ENCODE assay signal across 25 cellular contexts in genomic region chr12:69396041-69396440, GRCh38. TPM values are rescaled to one million over a fixed set of nuclear protein-coding genes. Genes with fewer than 3 reads are reported as not detected.
"Had no signal": no experiment of that assay in that cellular context is flagged by ENCODE, and none has a peak within 500 bp of the region (broad histone marks: within the 10 kb centered on the region; RNA-seq: fewer than 3 reads in every experiment).

No MANE protein-coding gene starts in this region.

- DNase-seq: activated CD4-positive, alpha-beta T cell treated with anti-CD3 and anti-CD28 coated beads, Interleukin-2, amount 50 U/mL, for 4 hours; activated CD8-positive, alpha-beta memory T cell treated with anti-CD3 and anti-CD28 coated beads, Interleukin-2, amount 50 U/mL, for 48 hours; activated effector memory CD4-positive, alpha-beta T cell treated with Interleukin-2 at 50 U/mL for 16 hours; activated naive CD4-positive, alpha-beta T cell treated with anti-CD3 and anti-CD28 coated beads for 36 hours; activated naive CD8-positive, alpha-beta T cell treated with anti-CD3 and anti-CD28 coated beads, Interleukin-2, amount 10 ng/mL, durations not matched to agents 7 days and 5 days; activated T-cell treated with anti-CD3 and anti-CD28 coated beads, Interleukin-2, amount 50 U/mL, for 4 hours; amygdala; body of pancreas; heart left ventricle; islet precursor cell; lower lobe of right lung; mesendoderm; mucosa of descending colon; nephron progenitor cell; posterior cingulate gyrus; stimulated activated CD4-positive, alpha-beta T cell treated with anti-CD3 and anti-CD28 coated beads, Interleukin-12 subunit alpha, Interleukin-12 subunit beta, amount 100 ng/mL, for 4 hours; stimulated activated CD4-positive, alpha-beta T cell treated with anti-CD3 and anti-CD28 coated beads, Interleukin-4, amount 100 ng/mL, for 4 hours; stimulated activated naive CD8-positive, alpha-beta T cell treated with anti-CD3 and anti-CD28 coated beads, Interleukin-15, amount 100 ng/mL, for 72 hours; T-helper 1 cell had no signal

- ATAC-seq: activated T-cell treated with anti-CD3 and anti-CD28 coated beads, Interleukin-2, amount 50 U/mL, for 4 hours; body of pancreas; heart left ventricle; lower lobe of right lung; mucosa of descending colon; stimulated activated naive CD8-positive, alpha-beta T cell treated with anti-CD3 and anti-CD28 coated beads, Interleukin-15, amount 100 ng/mL, for 72 hours; WTC11 had no signal

- H3K27ac ChIP-seq: body of pancreas, heart left ventricle, lower lobe of right lung, tibial nerve had no signal

- H3K9me3 ChIP-seq: body of pancreas had no signal

- H3K4me1 ChIP-seq: body of pancreas, heart left ventricle, lower lobe of right lung, tibial nerve had no signal

- H3K4me3 ChIP-seq: body of pancreas, heart left ventricle, lower lobe of right lung, mucosa of descending colon, tibial nerve had no signal

- H3K36me3 ChIP-seq: lower lobe of right lung had no signal

- H3K27me3 ChIP-seq: body of pancreas, heart left ventricle, tibial nerve had no signal

RNA-seq across cellular contexts. Expression of gene LYZ, which starts 47.9 kb away (rescaled TPM):
- total RNA-seq: activated CD8-positive, alpha-beta memory T cell treated with anti-CD3 and anti-CD28 coated beads for 36 hours; activated naive CD4-positive, alpha-beta T cell treated with anti-CD3 and anti-CD28 coated beads for 36 hours; chondrocyte; epithelial cell of proximal tubule; fibroblast of villous mesenchyme had no signal
